Comparison of ENCODE assay signal across 8 cellular contexts in genomic region chr22:36455571-36456458, GRCh38. TPM values are rescaled to one million over a fixed set of nuclear protein-coding genes. Genes with fewer than 3 reads are reported as not detected.
A peak's percentile ranks its signal among the peaks of the same experiment; 100 is the strongest.
DNase-seq lines count a peak whose midpoint lies in the region; ATAC-seq and TF ChIP-seq lines count a peak whose summit lies in the region.

No MANE protein-coding gene starts in this region.

- peak; percentile 27 for DNase-seq in DMS79 treated with DMSO at 0.1 percent for 48 hours (lab: John Stamatoyannopoulos, UW)
- no peak for DNase-seq in NT2/D1 (ENCODE audit: low read depth, low spot score)
- no peak for DNase-seq in epithelial cell of esophagus (ENCODE audit: low read depth)
- no peak for DNase-seq in NCI-H748 treated with DMSO at 0.1 percent for 48 hours (lab: John Stamatoyannopoulos, UW)

- H3K9me3 ChIP-seq in NT2/D1 (ENCODE audit: insufficient read depth, low read length): no peaks in the 10 kb centered on the region
- no peaks in the 10 kb centered on the region for H3K9me3 ChIP-seq in parathyroid adenoma (ENCODE audit: control insufficient read depth, low read length)

- H3K4me2 ChIP-seq in parathyroid adenoma (ENCODE audit: low read length): peak overlapping the region; percentile 75

- H3K27ac ChIP-seq in parathyroid adenoma: peak overlapping the region; percentile 81

- H3K36me3 ChIP-seq in NT2/D1 (ENCODE audit: insufficient read depth, insufficient read length, low read length): no peaks in the 10 kb centered on the region
- no peaks in the 10 kb centered on the region for H3K36me3 ChIP-seq in parathyroid adenoma (ENCODE audit: control insufficient read depth, insufficient read depth, low read length)

- H3K79me2 ChIP-seq in parathyroid adenoma: no peaks in the 10 kb centered on the region

- peak overlapping the region; percentile 77 for H2AFZ ChIP-seq in parathyroid adenoma

- ATAC-seq in GM19397 (IDR thresholded peaks at IDR 0.05; ENCODE audit: unreplicated experiment) (no peak), HG03520 (IDR thresholded peaks at IDR 0.05; ENCODE audit: unreplicated experiment) (no peak), esophagus mucosa (no peak)

- H3K4me1 ChIP-seq in NT2/D1 (ENCODE audit: insufficient read depth, insufficient read length) (peaks cover 10% of the 10 kb centered on the region), parathyroid adenoma (peaks cover 7% of the 10 kb centered on the region)

- H3K4me3 ChIP-seq in NT2/D1 (ENCODE audit: insufficient read length, low read depth) (peak overlapping the region; percentile 18), epithelial cell of esophagus (ENCODE audit: low read length) (peak overlapping the region; percentile 48), parathyroid adenoma (ENCODE audit: low read depth, low read length) (peak overlapping the region; percentile 59)

- H3K9ac ChIP-seq in NT2/D1 (ENCODE audit: insufficient read length, low read depth): peak overlapping the region; percentile 81
- H3K9ac ChIP-seq in parathyroid adenoma: no peak overlapping the region

- TF ChIP-seq CTCF in epithelial cell of esophagus (IDR thresholded peaks at IDR 0.05; ENCODE audit: insufficient read depth, low read depth, low read length, missing control alignments) (no peak), parathyroid adenoma (IDR thresholded peaks at IDR 0.05) (no peak)

- H3K27me3 ChIP-seq in NT2/D1 (ENCODE audit: insufficient read depth, insufficient read length): no peaks in the 10 kb centered on the region
- H3K27me3 ChIP-seq in parathyroid adenoma (ENCODE audit: control insufficient read depth, insufficient read depth, low read length): no peaks in the 10 kb centered on the region

RNA-seq across cellular contexts. Expression of gene TXN2, which starts 25.6 kb away (rescaled TPM):
- 103 TPM for total RNA-seq in esophagus mucosa

RNA-seq across cellular contexts. Expression of gene FOXRED2, which starts 51.0 kb away (rescaled TPM):
- total RNA-seq in esophagus mucosa: 8.7 TPM
